16 cellular contexts compared by ENCODE assay signal in genomic region chr17:47685556-47686275, GRCh38. TPM values are rescaled to one million over a fixed set of nuclear protein-coding genes. Genes with fewer than 3 reads are reported as not detected.
DNase-seq lines count a peak whose midpoint lies in the region; TF ChIP-seq lines count a peak whose summit lies in the region.
"Had no signal": no experiment of that assay in that cellular context is flagged by ENCODE, and none has a peak within 500 bp of the region (broad histone marks: within the 10 kb centered on the region; RNA-seq: fewer than 3 reads in every experiment).

No MANE protein-coding gene starts in this region.

- H3K27ac ChIP-seq in HEK293 (ENCODE audit: extremely low read depth, low read depth, low read length) (no peak overlapping the region), osteoblast (ENCODE audit: low read depth, low read length) (peak overlapping the region; percentile 70), WERI-Rb-1 (no peak overlapping the region)

- H3K27me3 ChIP-seq in osteoblast (ENCODE audit: insufficient read depth, low read length) (no peaks in the 10 kb centered on the region), WERI-Rb-1 (ENCODE audit: insufficient read depth, low read depth, severe bottlenecking) (no peaks in the 10 kb centered on the region)
- H3K27me3 ChIP-seq: breast epithelium, left lung, neural progenitor cell, transverse colon had no signal

- no peak overlapping the region for H2AFZ ChIP-seq in osteoblast (ENCODE audit: low read length)
- H2AFZ ChIP-seq: neural progenitor cell had no signal

- H3K4me3 ChIP-seq in HEK293 (ENCODE audit: low read depth, low read length) (no peak overlapping the region), osteoblast (ENCODE audit: insufficient read depth, low read length) (no peak overlapping the region), WERI-Rb-1 (ENCODE audit: low read depth, low read length) (no peak overlapping the region)
- H3K4me3 ChIP-seq: breast epithelium, left lung, neural progenitor cell, transverse colon had no signal

- peaks cover 26 to 62% of the 10 kb centered on the region in 2 experiments for H3K36me3 ChIP-seq in HEK293 (ENCODE audit: control insufficient read depth in 2 of 2, insufficient read depth in 1 of 2, low read length in 2 of 2)
- peaks cover 46% of the 10 kb centered on the region for H3K36me3 ChIP-seq in osteoblast (ENCODE audit: insufficient read depth, low read length)
- peaks cover 53% of the 10 kb centered on the region for H3K36me3 ChIP-seq in WERI-Rb-1
- H3K36me3 ChIP-seq: breast epithelium had no signal

- H4K20me1 ChIP-seq in osteoblast (ENCODE audit: insufficient read depth, low read length) = peaks cover 16% of the 10 kb centered on the region

- TF ChIP-seq CTCF in HEK293 (tag by site-specific recombination; IDR thresholded peaks at IDR 0.05) (no peak), osteoblast (IDR thresholded peaks at IDR 0.05; ENCODE audit: extremely low read depth, low read depth, low read length) (no peak), WERI-Rb-1 (IDR thresholded peaks at IDR 0.05; ENCODE audit: low read depth, low read length) (no peak)

- CTCF ChIA-PET in HEK293 (lab: Yijun Ruan, JAX) = interaction anchor here (0.6 to 2.6 kb wide), 3 partner anchors 21 to 334 kb away, joined by 3 to 20 read pairs (median 4); no protein-coding TSS in a partner anchor

- POLR2A ChIA-PET in HEK293 (lab: Yijun Ruan, JAX) = no interaction called here

- no peaks in the 10 kb centered on the region for H3K9me3 ChIP-seq in HEK293 (ENCODE audit: control insufficient read depth, insufficient read depth, low read depth, low read length)
- H3K9me3 ChIP-seq in osteoblast (ENCODE audit: low read depth, low read length) = no peaks in the 10 kb centered on the region
- H3K9me3 ChIP-seq in WERI-Rb-1 (ENCODE audit: severe bottlenecking) = no peaks in the 10 kb centered on the region
- H3K9me3 ChIP-seq: breast epithelium, left lung, transverse colon had no signal

- H3K79me2 ChIP-seq in osteoblast (ENCODE audit: insufficient read depth, low read length) = peaks cover 5% of the 10 kb centered on the region

- peak overlapping the region; percentile 26 for H3K4me2 ChIP-seq in osteoblast (ENCODE audit: insufficient read depth, low read length)
- H3K4me2 ChIP-seq: neural progenitor cell had no signal

- DNase-seq in DMS 273 (lab: John Stamatoyannopoulos, UW; ENCODE audit: unreplicated experiment) = peak; percentile 21
- no peak for DNase-seq in DMS 273 treated with DMSO at 0.1 percent for 48 hours (lab: John Stamatoyannopoulos, UW)
- peak; percentile 56 for DNase-seq in amniotic epithelial cell (ENCODE audit: low read depth)
- DNase-seq in osteoblast (ENCODE audit: insufficient read length, low spot score, missing footprints) = no peak
- DNase-seq in SIG-M5 treated with dmso at 0.1 percent for 504 hours (lab: John Stamatoyannopoulos, UW; ENCODE audit: unreplicated experiment) = no peak
- DNase-seq in OCI-M2 (lab: John Stamatoyannopoulos, UW; ENCODE audit: unreplicated experiment) = no peak
- no peak for DNase-seq in WERI-Rb-1
- DNase-seq: head of caudate nucleus, left lung, NCI-H187 treated with DMSO at 0.1 percent for 48 hours, NCI-H748 treated with DMSO at 0.1 percent for 48 hours, transverse colon had no signal

- H3K4me1 ChIP-seq in HEK293 (ENCODE audit: control insufficient read depth, insufficient read depth, low read length) (no peaks in the 10 kb centered on the region), osteoblast (ENCODE audit: insufficient read depth, low read length) (peaks cover 40% of the 10 kb centered on the region)
- H3K4me1 ChIP-seq: breast epithelium had no signal

TF ChIP-seq in HEK293, 187 proteins besides CTCF, POLR2A, EP300 and RAD21:
- no peak for TF ChIP-seq ZNF529 (tag by site-specific recombination; IDR thresholded peaks at IDR 0.05; ENCODE audit: insufficient replicate concordance)
- TF ChIP-seq EGR2 (tag by site-specific recombination; IDR thresholded peaks at IDR 0.05; ENCODE audit: low read depth) = no peak
- peak; percentile 84 for TF ChIP-seq PRDM1 (tag by site-specific recombination; IDR thresholded peaks at IDR 0.05)

RNA-seq across cellular contexts. Expression of gene TBKBP1, which starts 8.2 kb away (rescaled TPM):
- total RNA-seq in osteoblast = 11.8 and 11.9 TPM in 2 replicates

RNA-seq across cellular contexts. Expression of gene KPNB1, which starts 36.0 kb away (rescaled TPM):
- total RNA-seq in osteoblast = 331 and 351 TPM in 2 replicates

RNA-seq across cellular contexts. Expression of gene TBX21, which starts 47.3 kb away (rescaled TPM):
- not detected in 2 replicates for total RNA-seq in osteoblast
- total RNA-seq: A172 had no signal

Comparison
In these comparisons a context has a peak if more than half of its experiments do, and no peak if none do; other contexts are left out.
1. DNase-seq: peak in DMS 273 (single experiment) and amniotic epithelial cell (single experiment); none in DMS 273 treated with DMSO at 0.1 percent for 48 hours (single experiment), osteoblast (single experiment), SIG-M5 treated with dmso at 0.1 percent for 504 hours (single experiment), OCI-M2 (single experiment) and WERI-Rb-1 (single experiment).